Comparison of ENCODE assay signal across 1 cellular context in the genomic region with DNA sequence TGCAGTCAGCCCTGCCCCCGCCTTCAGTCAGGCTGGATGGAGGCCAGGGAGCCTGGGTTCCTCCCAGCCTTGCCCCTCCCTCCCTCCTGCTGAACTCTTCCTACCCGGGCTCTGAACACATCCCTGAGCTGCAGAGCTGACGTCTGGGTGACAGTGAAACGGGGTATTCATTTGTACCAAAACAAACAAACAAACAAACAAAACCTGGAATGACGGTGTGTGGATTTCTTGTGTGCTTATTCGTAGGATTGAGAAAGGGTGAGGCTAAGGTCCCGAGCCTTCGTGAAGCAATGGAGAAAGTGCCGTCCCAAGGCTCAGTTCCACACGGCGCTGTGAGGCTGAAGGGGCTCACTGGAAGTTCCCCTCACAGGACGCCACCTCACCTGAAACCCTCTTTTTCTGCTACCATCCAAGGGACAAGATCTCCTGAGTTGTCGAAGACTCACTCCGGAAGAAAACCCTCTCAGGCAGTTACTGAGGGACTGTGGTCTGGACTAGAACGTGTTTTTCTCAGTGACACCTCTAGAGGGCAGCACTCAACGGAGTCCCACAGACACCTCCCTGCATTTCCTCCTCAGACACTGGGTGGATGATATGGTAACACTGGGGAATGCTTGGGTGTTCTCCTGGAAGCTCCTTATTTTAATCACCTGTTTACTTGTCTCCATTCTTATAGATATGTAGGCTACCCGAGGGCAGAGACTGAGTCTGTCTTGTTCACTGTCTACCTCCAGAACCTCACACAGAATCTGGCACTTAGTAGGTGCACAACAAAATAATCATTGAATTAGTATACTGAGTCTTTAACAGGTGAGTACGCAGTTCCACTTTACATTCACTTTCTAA.
TF ChIP-seq lines count a peak whose summit lies in the region.

No MANE protein-coding gene starts in this region.

TF ChIP-seq in HCT116, 20 proteins besides CTCF, POLR2A, EP300 and RAD21 (continued from another document):
- TF ChIP-seq, protein P1, sequence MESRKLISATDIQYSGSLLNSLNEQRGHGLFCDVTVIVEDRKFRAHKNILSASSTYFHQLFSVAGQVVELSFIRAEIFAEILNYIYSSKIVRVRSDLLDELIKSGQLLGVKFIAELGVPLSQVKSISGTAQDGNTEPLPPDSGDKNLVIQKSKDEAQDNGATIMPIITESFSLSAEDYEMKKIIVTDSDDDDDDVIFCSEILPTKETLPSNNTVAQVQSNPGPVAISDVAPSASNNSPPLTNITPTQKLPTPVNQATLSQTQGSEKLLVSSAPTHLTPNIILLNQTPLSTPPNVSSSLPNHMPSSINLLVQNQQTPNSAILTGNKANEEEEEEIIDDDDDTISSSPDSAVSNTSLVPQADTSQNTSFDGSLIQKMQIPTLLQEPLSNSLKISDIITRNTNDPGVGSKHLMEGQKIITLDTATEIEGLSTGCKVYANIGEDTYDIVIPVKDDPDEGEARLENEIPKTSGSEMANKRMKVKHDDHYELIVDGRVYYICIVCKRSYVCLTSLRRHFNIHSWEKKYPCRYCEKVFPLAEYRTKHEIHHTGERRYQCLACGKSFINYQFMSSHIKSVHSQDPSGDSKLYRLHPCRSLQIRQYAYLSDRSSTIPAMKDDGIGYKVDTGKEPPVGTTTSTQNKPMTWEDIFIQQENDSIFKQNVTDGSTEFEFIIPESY (IDR thresholded peaks at IDR 0.05; ENCODE audit: extremely low read depth, insufficient replicate concordance, low read length) = no peak
- 0 out of 2 replicates have a peak, but pooled peaks have one; percentile 24 for TF ChIP-seq EGR1 (IDR thresholded peaks at IDR 0.05; ENCODE audit: low read depth)
- peak; percentile 52 for TF ChIP-seq MAX (IDR thresholded peaks at IDR 0.05)
